15 cellular contexts compared by ENCODE assay signal in the genomic region with DNA sequence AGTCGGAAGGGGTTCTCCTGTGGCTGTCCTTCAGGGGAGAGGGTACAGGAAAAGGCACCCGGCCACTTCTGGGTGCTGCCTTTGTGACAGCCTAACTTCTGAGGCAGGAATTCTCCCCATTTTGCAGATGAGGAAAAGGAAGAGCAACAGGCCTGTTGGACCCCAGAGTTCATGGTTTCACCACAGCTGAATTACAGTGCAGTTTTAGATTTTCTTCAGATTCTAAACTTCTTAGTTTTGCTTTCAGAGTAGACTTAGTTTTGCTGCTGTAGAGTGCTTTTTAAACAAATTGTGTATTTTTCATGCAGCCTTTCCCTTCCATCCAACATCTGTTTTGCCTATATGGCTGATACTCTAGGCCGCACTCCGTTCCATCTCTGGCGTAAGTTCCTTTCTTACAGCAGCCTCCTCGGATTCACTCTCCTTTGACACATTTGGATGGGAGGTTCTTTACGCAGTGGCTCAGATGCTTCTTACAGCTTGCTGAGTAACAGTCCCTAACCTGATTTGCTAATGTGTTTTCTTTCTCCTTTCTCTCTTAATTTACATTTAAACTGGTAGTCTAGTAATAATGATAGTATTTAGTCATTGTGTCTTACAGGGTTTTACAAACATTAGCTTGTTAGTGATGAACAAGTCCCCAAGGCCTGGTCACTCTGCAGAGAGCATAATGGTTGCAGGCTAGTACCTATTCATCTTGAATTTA. TPM values are rescaled to one million over a fixed set of nuclear protein-coding genes. Genes with fewer than 3 reads are reported as not detected.
A peak's percentile ranks its signal among the peaks of the same experiment; 100 is the strongest.
DNase-seq lines count a peak whose midpoint lies in the region; ATAC-seq and TF ChIP-seq lines count a peak whose summit lies in the region.
"Had no signal": no experiment of that assay in that cellular context is flagged by ENCODE, and none has a peak within 500 bp of the region (broad histone marks: within the 10 kb centered on the region; RNA-seq: fewer than 3 reads in every experiment).

No MANE protein-coding gene starts in this region.

- TF ChIP-seq CTCF in GM10266 (IDR thresholded peaks at IDR 0.05; ENCODE audit: control insufficient read depth, insufficient read depth, low read depth, missing control alignments) (no peak), lower lobe of right lung (IDR thresholded peaks at IDR 0.05) (no peak), lower leg skin (IDR thresholded peaks at IDR 0.05) (no peak), RWPE1 (conservative IDR thresholded peaks at IDR 0.05; ENCODE audit: low read depth) (no peak)

- peak overlapping the region; percentile 60 to 88 (median 77) for H3K27ac Mint-ChIP-seq in CD4-positive, CD25-positive, alpha-beta regulatory T cell

- peak overlapping the region; percentile 3 for H3K4me2 ChIP-seq in Karpas-422 (ENCODE audit: low read depth, low read length, poor library complexity, severe bottlenecking)

- no peaks in the 10 kb centered on the region for H3K9me3 Mint-ChIP-seq in CD4-positive, CD25-positive, alpha-beta regulatory T cell

- peaks cover 47% of the 10 kb centered on the region for H4K20me1 ChIP-seq in Karpas-422 (ENCODE audit: insufficient read depth, low read depth, low read length)

- intact Hi-C loops in lower lobe of right lung (cut with DNase I), result no loop called here
- intact Hi-C loops in lower leg skin (cut with DNase I; ENCODE audit: low total_unique reads), result no loop called here

- H3K4me3 ChIP-seq in CD4-positive, CD25-positive, alpha-beta regulatory T cell (ENCODE audit: low read depth, low read length), result peak overlapping the region; percentile 68
- H3K4me3 ChIP-seq in Karpas-422 (ENCODE audit: low read length) (no peak overlapping the region), lower lobe of right lung (no peak overlapping the region), lower leg skin (ENCODE audit: low read depth, poor library complexity, severe bottlenecking) (no peak overlapping the region)
- H3K4me3 ChIP-seq: cardiac muscle cell, right atrium auricular region, stomach had no signal

- H3K9me3 ChIP-seq in CD4-positive, CD25-positive, alpha-beta regulatory T cell (ENCODE audit: control insufficient read depth in 2 of 2, low read length in 2 of 2), result no peaks in the 10 kb centered on the region
- no peaks in the 10 kb centered on the region for H3K9me3 ChIP-seq in Karpas-422 (ENCODE audit: low read length)
- no peaks in the 10 kb centered on the region for H3K9me3 ChIP-seq in lower lobe of right lung
- H3K9me3 ChIP-seq: right atrium auricular region, stomach had no signal

- peaks cover 12% of the 10 kb centered on the region for H3K36me3 Mint-ChIP-seq in CD4-positive, CD25-positive, alpha-beta regulatory T cell

- no peak for TF ChIP-seq POLR2A in lower leg skin (IDR thresholded peaks at IDR 0.05)

- no peaks in the 10 kb centered on the region for H3K9me2 ChIP-seq in Karpas-422 (replicated peaks; ENCODE audit: insufficient read depth, low read length)

- peak overlapping the region; percentile 12; the same call in 1 of the 2 replicates for H3K9ac ChIP-seq in Karpas-422 (ENCODE audit: low read length)

- peak overlapping the region; percentile 73 for H3K27ac ChIP-seq in CD4-positive, CD25-positive, alpha-beta regulatory T cell (ENCODE audit: insufficient read depth, low read length, poor library complexity, severe bottlenecking)
- peak overlapping the region; percentile 23 for H3K27ac ChIP-seq in Karpas-422 (ENCODE audit: low read length)
- no peak overlapping the region for H3K27ac ChIP-seq in lower lobe of right lung
- H3K27ac ChIP-seq in RWPE1, result no peak overlapping the region
- H3K27ac ChIP-seq: cardiac muscle cell, right atrium auricular region had no signal

- H2AFZ ChIP-seq in Karpas-422 (ENCODE audit: low read length), result no peak overlapping the region

- no peaks in the 10 kb centered on the region for H3K27me3 Mint-ChIP-seq in CD4-positive, CD25-positive, alpha-beta regulatory T cell

- CTCF ChIA-PET in RWPE1 (lab: Yijun Ruan, JAX), result no interaction called here

- H3K4me1 Mint-ChIP-seq in CD4-positive, CD25-positive, alpha-beta regulatory T cell, result peaks cover 41 to 84% (median 64%) of the 10 kb centered on the region in 4 donors

- H3K36me3 ChIP-seq in CD4-positive, CD25-positive, alpha-beta regulatory T cell (ENCODE audit: control insufficient read depth, insufficient read depth, low read length), result no peaks in the 10 kb centered on the region
- H3K36me3 ChIP-seq in Karpas-422 (ENCODE audit: insufficient read depth, low read length) (peaks cover 60% of the 10 kb centered on the region), lower lobe of right lung (no peaks in the 10 kb centered on the region)
- H3K36me3 ChIP-seq: cardiac muscle cell, right atrium auricular region, stomach had no signal

- ATAC-seq in CD4-positive, CD25-positive, alpha-beta regulatory T cell (ENCODE audit: low read depth in 2 of 2), result peak in 1 of 2 donors; percentile 33
- ATAC-seq in lower lobe of right lung, result peak; percentile 46 to 52

- peak in 1 of 3 donors; percentile 24 for DNase-seq in CD4-positive, CD25-positive, alpha-beta regulatory T cell
- peak; percentile 40 for DNase-seq in GM10266 (ENCODE audit: extremely low spot score)
- DNase-seq in Karpas-422, result no peak
- DNase-seq in lower lobe of right lung, result no peak
- DNase-seq in lower leg skin (ENCODE audit: low spot score in 2 of 2), result no peak
- no peak for DNase-seq in amniotic stem cell (lab: John Stamatoyannopoulos, UW)
- DNase-seq in RWPE1 (ENCODE audit: low spot score), result no peak
- DNase-seq: activated effector memory CD4-positive, alpha-beta T cell treated with Interleukin-2 at 50 U/mL for 16 hours; KBM-7; NCI-H146; Right ventricle myocardium superior; stimulated activated CD4-positive, alpha-beta T cell treated with anti-CD3 and anti-CD28 coated beads, Interleukin-4, amount 100 ng/mL, for 1 hour; stomach had no signal

- peaks cover 100% of the 10 kb centered on the region for H3K79me2 ChIP-seq in Karpas-422 (ENCODE audit: low read length)

- H3K4me3 Mint-ChIP-seq in CD4-positive, CD25-positive, alpha-beta regulatory T cell, result peak overlapping the region; percentile 57 to 71 (median 67)

- POLR2A ChIA-PET in RWPE1 (lab: Yijun Ruan, JAX; ENCODE audit: low non-redundant PET), result no interaction called here

- 83 to 86% methylated on average over 7 of the region's 7 CpGs for WGBS in lower leg skin, 2 donors

- H3K27me3 ChIP-seq in CD4-positive, CD25-positive, alpha-beta regulatory T cell (ENCODE audit: control insufficient read depth, insufficient read depth, low read length), result no peaks in the 10 kb centered on the region
- H3K27me3 ChIP-seq in Karpas-422 (ENCODE audit: low read length) (no peaks in the 10 kb centered on the region), lower lobe of right lung (ENCODE audit: low read depth) (no peaks in the 10 kb centered on the region)
- H3K27me3 ChIP-seq: cardiac muscle cell, right atrium auricular region, stomach had no signal

- H3K4me1 ChIP-seq in CD4-positive, CD25-positive, alpha-beta regulatory T cell (ENCODE audit: control insufficient read depth, insufficient read depth, low read length, poor library complexity, severe bottlenecking), result peaks cover 76% of the 10 kb centered on the region
- H3K4me1 ChIP-seq in Karpas-422 (ENCODE audit: low read length) (peaks cover 52% of the 10 kb centered on the region), lower lobe of right lung (peaks cover 4% of the 10 kb centered on the region)
- H3K4me1 ChIP-seq: right atrium auricular region had no signal

RNA-seq across cellular contexts. Expression of a gene that starts 7.8 kb away (rescaled TPM):
- 71.2 TPM for total RNA-seq in CD4-positive, CD25-positive, alpha-beta regulatory T cell
- polyA plus RNA-seq in CD4-positive, CD25-positive, alpha-beta regulatory T cell, result 10 to 100 TPM; 17.7 to 26.9 (median 20.4) TPM
- 79.1 and 135 TPM in 2 replicates for total RNA-seq in Karpas-422 (2014; rRNA removed; shearing (Covaris generic); ENCODE audit: low replicate concordance)
- 19.7 TPM for total RNA-seq in lower lobe of right lung
- 10 to 100 TPM in 3 of 4 donors, 1 to 10 TPM in 1; 3.0 to 14.4 (median 12.1) TPM for total RNA-seq in lower leg skin

Comparison
In these comparisons a context has a peak if more than half of its experiments do, and no peak if none do; other contexts are left out.
1. H3K27ac ChIP-seq: peak in CD4-positive, CD25-positive, alpha-beta regulatory T cell (single experiment) and Karpas-422 (single experiment); none in lower lobe of right lung (single experiment) and RWPE1 (single experiment).